Comparison of ENCODE assay signal across 1 cellular context in the genomic region with DNA sequence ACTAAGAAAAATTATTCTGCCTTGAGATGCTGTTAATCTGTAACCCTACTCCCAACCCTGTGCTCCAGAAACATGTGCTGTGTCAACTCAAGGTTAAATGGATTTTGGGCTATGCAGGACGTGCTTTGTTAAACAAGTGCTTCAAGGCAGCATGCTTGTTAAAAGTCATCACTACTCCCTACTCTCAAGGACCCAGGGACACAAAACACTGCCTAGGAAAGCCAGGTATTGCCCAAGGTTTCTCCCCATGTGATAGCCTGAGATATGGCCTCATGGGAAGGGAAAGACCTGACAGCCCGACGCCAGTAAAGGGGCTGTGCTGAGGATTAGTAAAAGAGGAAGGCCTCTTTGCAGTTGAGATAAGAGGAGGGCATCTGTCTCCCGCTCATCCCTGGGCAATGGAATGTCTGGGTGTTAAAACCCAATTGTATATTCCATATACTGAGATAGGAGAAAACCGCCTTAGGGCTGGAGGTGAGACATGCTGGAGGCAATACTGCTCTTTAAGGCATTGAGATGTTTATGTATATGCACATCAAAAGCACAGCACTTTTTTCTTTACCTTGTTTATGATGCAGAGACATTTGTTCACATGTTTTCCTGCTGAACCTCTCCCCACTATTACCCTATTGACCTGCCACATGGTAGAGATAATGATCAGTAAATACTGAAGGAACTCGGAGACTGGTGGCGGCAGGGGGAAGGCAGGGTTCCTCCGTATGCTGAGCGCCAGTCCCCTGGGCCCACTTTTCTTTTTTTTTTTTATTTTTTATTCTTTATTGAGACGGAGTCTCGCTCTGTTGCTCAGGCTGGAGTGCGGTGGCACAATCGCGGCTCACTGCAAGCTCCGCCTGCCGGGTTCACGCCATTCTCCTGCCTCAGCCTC.
A peak's percentile ranks its signal among the peaks of the same experiment; 100 is the strongest.
TF ChIP-seq lines count a peak whose summit lies in the region.
"Not testable (repeated sequence)": the region's sequence is repeated elsewhere in the genome, so short reads cannot be mapped to it uniquely, and the experiment has no call there.

No MANE protein-coding gene starts in this region.

TF ChIP-seq in HepG2, 621 proteins besides CTCF, POLR2A, EP300 and RAD21 (continues in another document):
- TF ChIP-seq, protein P1, sequence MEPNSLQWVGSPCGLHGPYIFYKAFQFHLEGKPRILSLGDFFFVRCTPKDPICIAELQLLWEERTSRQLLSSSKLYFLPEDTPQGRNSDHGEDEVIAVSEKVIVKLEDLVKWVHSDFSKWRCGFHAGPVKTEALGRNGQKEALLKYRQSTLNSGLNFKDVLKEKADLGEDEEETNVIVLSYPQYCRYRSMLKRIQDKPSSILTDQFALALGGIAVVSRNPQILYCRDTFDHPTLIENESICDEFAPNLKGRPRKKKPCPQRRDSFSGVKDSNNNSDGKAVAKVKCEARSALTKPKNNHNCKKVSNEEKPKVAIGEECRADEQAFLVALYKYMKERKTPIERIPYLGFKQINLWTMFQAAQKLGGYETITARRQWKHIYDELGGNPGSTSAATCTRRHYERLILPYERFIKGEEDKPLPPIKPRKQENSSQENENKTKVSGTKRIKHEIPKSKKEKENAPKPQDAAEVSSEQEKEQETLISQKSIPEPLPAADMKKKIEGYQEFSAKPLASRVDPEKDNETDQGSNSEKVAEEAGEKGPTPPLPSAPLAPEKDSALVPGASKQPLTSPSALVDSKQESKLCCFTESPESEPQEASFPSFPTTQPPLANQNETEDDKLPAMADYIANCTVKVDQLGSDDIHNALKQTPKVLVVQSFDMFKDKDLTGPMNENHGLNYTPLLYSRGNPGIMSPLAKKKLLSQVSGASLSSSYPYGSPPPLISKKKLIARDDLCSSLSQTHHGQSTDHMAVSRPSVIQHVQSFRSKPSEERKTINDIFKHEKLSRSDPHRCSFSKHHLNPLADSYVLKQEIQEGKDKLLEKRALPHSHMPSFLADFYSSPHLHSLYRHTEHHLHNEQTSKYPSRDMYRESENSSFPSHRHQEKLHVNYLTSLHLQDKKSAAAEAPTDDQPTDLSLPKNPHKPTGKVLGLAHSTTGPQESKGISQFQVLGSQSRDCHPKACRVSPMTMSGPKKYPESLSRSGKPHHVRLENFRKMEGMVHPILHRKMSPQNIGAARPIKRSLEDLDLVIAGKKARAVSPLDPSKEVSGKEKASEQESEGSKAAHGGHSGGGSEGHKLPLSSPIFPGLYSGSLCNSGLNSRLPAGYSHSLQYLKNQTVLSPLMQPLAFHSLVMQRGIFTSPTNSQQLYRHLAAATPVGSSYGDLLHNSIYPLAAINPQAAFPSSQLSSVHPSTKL (CRISPR knock-in tag; IDR thresholded peaks at IDR 0.05) = peak; percentile 46
- peak; percentile 59; the same call in 1 of the 2 replicates for TF ChIP-seq SOX5 (CRISPR knock-in tag; IDR thresholded peaks at IDR 0.05; ENCODE audit: borderline replicate concordance)
- TF ChIP-seq FOXK2 (IDR thresholded peaks at IDR 0.05) = peak; percentile 68; the same call in 1 of the 2 replicates
- TF ChIP-seq HOXA3 (CRISPR knock-in tag; IDR thresholded peaks at IDR 0.05) = peak; percentile 15; the same call in 1 of the 2 replicates
- TF ChIP-seq, protein P2, sequence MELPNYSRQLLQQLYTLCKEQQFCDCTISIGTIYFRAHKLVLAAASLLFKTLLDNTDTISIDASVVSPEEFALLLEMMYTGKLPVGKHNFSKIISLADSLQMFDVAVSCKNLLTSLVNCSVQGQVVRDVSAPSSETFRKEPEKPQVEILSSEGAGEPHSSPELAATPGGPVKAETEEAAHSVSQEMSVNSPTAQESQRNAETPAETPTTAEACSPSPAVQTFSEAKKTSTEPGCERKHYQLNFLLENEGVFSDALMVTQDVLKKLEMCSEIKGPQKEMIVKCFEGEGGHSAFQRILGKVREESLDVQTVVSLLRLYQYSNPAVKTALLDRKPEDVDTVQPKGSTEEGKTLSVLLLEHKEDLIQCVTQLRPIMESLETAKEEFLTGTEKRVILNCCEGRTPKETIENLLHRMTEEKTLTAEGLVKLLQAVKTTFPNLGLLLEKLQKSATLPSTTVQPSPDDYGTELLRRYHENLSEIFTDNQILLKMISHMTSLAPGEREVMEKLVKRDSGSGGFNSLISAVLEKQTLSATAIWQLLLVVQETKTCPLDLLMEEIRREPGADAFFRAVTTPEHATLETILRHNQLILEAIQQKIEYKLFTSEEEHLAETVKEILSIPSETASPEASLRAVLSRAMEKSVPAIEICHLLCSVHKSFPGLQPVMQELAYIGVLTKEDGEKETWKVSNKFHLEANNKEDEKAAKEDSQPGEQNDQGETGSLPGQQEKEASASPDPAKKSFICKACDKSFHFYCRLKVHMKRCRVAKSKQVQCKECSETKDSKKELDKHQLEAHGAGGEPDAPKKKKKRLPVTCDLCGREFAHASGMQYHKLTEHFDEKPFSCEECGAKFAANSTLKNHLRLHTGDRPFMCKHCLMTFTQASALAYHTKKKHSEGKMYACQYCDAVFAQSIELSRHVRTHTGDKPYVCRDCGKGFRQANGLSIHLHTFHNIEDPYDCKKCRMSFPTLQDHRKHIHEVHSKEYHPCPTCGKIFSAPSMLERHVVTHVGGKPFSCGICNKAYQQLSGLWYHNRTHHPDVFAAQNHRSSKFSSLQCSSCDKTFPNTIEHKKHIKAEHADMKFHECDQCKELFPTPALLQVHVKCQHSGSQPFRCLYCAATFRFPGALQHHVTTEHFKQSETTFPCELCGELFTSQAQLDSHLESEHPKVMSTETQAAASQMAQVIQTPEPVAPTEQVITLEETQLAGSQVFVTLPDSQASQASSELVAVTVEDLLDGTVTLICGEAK (IDR thresholded peaks at IDR 0.05) = peak; percentile 65; the same call in 1 of the 2 replicates
- TF ChIP-seq, protein P2 (CRISPR knock-in tag; IDR thresholded peaks at IDR 0.05) = peak; percentile 98
- TF ChIP-seq ZNF143 (CRISPR knock-in tag; IDR thresholded peaks at IDR 0.05) = peak; percentile 66
- TF ChIP-seq, protein P3, sequence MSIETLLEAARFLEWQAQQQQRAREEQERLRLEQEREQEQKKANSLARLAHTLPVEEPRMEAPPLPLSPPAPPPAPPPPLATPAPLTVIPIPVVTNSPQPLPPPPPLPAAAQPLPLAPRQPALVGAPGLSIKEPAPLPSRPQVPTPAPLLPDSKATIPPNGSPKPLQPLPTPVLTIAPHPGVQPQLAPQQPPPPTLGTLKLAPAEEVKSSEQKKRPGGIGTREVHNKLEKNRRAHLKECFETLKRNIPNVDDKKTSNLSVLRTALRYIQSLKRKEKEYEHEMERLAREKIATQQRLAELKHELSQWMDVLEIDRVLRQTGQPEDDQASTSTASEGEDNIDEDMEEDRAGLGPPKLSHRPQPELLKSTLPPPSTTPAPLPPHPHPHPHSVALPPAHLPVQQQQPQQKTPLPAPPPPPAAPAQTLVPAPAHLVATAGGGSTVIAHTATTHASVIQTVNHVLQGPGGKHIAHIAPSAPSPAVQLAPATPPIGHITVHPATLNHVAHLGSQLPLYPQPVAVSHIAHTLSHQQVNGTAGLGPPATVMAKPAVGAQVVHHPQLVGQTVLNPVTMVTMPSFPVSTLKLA (IDR thresholded peaks at IDR 0.05) = peak; percentile 57; the same call in 1 of the 2 replicates
- TF ChIP-seq FOXK1 (CRISPR knock-in tag; IDR thresholded peaks at IDR 0.05; ENCODE audit: borderline replicate concordance, low read depth) = peak; percentile 74; the same call in 1 of the 2 replicates
- TF ChIP-seq FOXA3 (CRISPR knock-in tag; IDR thresholded peaks at IDR 0.05) = peak; percentile 77
- TF ChIP-seq, protein P4, sequence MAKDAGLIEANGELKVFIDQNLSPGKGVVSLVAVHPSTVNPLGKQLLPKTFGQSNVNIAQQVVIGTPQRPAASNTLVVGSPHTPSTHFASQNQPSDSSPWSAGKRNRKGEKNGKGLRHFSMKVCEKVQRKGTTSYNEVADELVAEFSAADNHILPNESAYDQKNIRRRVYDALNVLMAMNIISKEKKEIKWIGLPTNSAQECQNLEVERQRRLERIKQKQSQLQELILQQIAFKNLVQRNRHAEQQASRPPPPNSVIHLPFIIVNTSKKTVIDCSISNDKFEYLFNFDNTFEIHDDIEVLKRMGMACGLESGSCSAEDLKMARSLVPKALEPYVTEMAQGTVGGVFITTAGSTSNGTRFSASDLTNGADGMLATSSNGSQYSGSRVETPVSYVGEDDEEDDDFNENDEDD (CRISPR knock-in tag; IDR thresholded peaks at IDR 0.05; ENCODE audit: borderline replicate concordance) = 0 out of 2 replicates have a peak, but pooled peaks have one; percentile 13
- peak; percentile 20; the same call in 1 of the 2 replicates for TF ChIP-seq FOXJ3 (CRISPR knock-in tag; IDR thresholded peaks at IDR 0.05; ENCODE audit: borderline replicate concordance)
- TF ChIP-seq, protein P5, sequence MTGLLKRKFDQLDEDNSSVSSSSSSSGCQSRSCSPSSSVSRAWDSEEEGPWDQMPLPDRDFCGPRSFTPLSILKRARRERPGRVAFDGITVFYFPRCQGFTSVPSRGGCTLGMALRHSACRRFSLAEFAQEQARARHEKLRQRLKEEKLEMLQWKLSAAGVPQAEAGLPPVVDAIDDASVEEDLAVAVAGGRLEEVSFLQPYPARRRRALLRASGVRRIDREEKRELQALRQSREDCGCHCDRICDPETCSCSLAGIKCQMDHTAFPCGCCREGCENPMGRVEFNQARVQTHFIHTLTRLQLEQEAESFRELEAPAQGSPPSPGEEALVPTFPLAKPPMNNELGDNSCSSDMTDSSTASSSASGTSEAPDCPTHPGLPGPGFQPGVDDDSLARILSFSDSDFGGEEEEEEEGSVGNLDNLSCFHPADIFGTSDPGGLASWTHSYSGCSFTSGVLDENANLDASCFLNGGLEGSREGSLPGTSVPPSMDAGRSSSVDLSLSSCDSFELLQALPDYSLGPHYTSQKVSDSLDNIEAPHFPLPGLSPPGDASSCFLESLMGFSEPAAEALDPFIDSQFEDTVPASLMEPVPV (CRISPR knock-in tag; IDR thresholded peaks at IDR 0.05) = peak; percentile 66; the same call in 1 of the 2 replicates
- TF ChIP-seq ZMYM3 (CRISPR knock-in tag; IDR thresholded peaks at IDR 0.05) = 0 out of 2 replicates have a peak, but pooled peaks have one; percentile 24
- 0 out of 4 replicates have a peak, but pooled peaks of 1 of the 2 experiments have one; percentile 28 for TF ChIP-seq KLF16 (CRISPR knock-in tag; IDR thresholded peaks at IDR 0.05)
- peak; percentile 45; the same call in 1 of the 2 replicates for TF ChIP-seq MEIS1 (CRISPR knock-in tag; IDR thresholded peaks at IDR 0.05; ENCODE audit: borderline replicate concordance)
- 0 out of 2 replicates have a peak, but pooled peaks have one; percentile 31 for TF ChIP-seq ZBTB38 (CRISPR knock-in tag; IDR thresholded peaks at IDR 0.05)
- TF ChIP-seq YEATS4 (CRISPR knock-in tag; IDR thresholded peaks at IDR 0.05; ENCODE audit: borderline replicate concordance) = peak; percentile 60; the same call in 1 of the 2 replicates
- TF ChIP-seq, protein P6, sequence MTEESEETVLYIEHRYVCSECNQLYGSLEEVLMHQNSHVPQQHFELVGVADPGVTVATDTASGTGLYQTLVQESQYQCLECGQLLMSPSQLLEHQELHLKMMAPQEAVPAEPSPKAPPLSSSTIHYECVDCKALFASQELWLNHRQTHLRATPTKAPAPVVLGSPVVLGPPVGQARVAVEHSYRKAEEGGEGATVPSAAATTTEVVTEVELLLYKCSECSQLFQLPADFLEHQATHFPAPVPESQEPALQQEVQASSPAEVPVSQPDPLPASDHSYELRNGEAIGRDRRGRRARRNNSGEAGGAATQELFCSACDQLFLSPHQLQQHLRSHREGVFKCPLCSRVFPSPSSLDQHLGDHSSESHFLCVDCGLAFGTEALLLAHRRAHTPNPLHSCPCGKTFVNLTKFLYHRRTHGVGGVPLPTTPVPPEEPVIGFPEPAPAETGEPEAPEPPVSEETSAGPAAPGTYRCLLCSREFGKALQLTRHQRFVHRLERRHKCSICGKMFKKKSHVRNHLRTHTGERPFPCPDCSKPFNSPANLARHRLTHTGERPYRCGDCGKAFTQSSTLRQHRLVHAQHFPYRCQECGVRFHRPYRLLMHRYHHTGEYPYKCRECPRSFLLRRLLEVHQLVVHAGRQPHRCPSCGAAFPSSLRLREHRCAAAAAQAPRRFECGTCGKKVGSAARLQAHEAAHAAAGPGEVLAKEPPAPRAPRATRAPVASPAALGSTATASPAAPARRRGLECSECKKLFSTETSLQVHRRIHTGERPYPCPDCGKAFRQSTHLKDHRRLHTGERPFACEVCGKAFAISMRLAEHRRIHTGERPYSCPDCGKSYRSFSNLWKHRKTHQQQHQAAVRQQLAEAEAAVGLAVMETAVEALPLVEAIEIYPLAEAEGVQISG (CRISPR knock-in tag; IDR thresholded peaks at IDR 0.05) = peak; percentile 47
- peak; percentile 66 for TF ChIP-seq SALL1 (CRISPR knock-in tag; IDR thresholded peaks at IDR 0.05)
- not testable (repeated sequence) for TF ChIP-seq FOXP1, SOX6 (IDR thresholded peaks at IDR 0.05)
- TF ChIP-seq FOXP1 (CRISPR knock-in tag; IDR thresholded peaks at IDR 0.05) = peak; percentile 81
- TF ChIP-seq, protein P7, sequence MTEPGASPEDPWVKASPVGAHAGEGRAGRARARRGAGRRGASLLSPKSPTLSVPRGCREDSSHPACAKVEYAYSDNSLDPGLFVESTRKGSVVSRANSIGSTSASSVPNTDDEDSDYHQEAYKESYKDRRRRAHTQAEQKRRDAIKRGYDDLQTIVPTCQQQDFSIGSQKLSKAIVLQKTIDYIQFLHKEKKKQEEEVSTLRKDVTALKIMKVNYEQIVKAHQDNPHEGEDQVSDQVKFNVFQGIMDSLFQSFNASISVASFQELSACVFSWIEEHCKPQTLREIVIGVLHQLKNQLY (CRISPR knock-in tag; IDR thresholded peaks at IDR 0.05) = peak; percentile 80
- peak; percentile 31; the same call in 1 of the 2 replicates for TF ChIP-seq ZFY (CRISPR knock-in tag; IDR thresholded peaks at IDR 0.05)
- TF ChIP-seq GFI1 (CRISPR knock-in tag; IDR thresholded peaks at IDR 0.05; ENCODE audit: borderline replicate concordance) = 0 out of 2 replicates have a peak, but pooled peaks have one; percentile 26
- TF ChIP-seq SOX6 (CRISPR knock-in tag; IDR thresholded peaks at IDR 0.05) = peak; percentile 32
